Comparison of ENCODE assay signal across 8 cellular contexts in the genomic region with DNA sequence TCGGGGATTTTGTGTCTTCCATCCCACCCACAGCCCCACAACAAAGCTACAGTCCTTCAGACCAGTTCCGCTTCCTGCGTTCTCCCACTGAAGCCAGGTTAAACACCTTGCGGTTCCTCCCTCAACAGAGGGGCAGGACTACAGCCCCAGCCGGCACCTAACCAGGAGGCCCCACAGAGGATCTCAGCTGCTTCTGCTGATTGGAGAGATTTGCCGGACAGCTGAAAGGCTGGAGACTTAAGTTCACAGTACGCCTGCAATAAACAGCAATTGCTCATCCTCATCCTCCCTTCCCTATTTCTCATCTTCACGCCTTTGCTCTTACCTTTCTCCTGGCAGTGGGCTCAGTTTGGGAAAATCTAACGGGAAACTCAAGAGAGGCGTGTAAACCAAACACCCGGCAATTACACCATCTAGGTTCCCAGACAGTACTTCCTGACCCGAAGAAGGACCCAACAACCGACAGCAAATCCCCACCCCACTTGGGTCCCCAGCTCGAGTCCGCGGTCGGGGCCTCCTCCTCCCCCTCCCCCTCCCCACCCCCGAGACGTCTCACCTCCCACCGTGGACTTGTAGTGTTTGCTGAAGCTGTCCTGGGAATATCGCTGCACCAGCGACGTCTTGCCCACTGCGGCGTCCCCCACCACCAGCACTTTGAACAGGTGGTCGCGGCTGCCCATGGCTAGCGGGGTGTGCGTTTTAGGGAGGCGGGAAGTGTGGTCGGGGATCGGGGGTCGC. TPM values are rescaled to one million over a fixed set of nuclear protein-coding genes. Genes with fewer than 3 reads are reported as not detected.
A peak's percentile ranks its signal among the peaks of the same experiment; 100 is the strongest.
DNase-seq lines count a peak whose midpoint lies in the region; ATAC-seq, FAIRE-seq and TF ChIP-seq lines count a peak whose summit lies in the region.

No MANE protein-coding gene starts in this region.

- no peak for TF ChIP-seq POLR2A in K562 (conservative IDR thresholded peaks at IDR 0.05)

- no peak for TF ChIP-seq CTCF in K562 (IDR thresholded peaks at IDR 0.05 in 2 of 3, conservative IDR thresholded peaks at IDR 0.05 in 1 of 3; ENCODE audit: insufficient read depth in 2 of 3, low read depth in 1 of 3, low read length in 3 of 3)

- 13% methylated on average over 27 of the region's 33 CpGs for WGBS in K562 (ENCODE audit: insufficient coverage, low coverage, missing lambda C conversion rate)

- TF ChIP-seq EP300 in K562 (IDR thresholded peaks at IDR 0.05; ENCODE audit: low read length) = no peak

- H3K27me3 ChIP-seq in H7 (ENCODE audit: control insufficient read depth, insufficient read depth, low read length) (peaks cover 23% of the 10 kb centered on the region), K562 (ENCODE audit: control insufficient read depth in 2 of 2, insufficient read depth in 2 of 2, low read length in 2 of 2) (no peaks in the 10 kb centered on the region; a peak in 1 of 5 replicates)

- H2AFZ ChIP-seq in K562 (ENCODE audit: low read depth, low read length) = peak overlapping the region; percentile 95

- CTCF ChIA-PET in K562 (lab: Yijun Ruan, JAX; ENCODE audit: low intra/inter-chr PET ratio) = no interaction called here

- intact Hi-C loops in K562 (cut with micrococcal nuclease) = no loop called here

- POLR2A ChIA-PET in K562 (lab: Yijun Ruan, JAX) = interaction anchor here (0.6 to 3.0 kb wide), 16 partner anchors 9 to 142 kb away, joined by 3 to 12 read pairs (median 4); a partner anchor contains a TSS

- no peaks in the 10 kb centered on the region for H3K9me1 ChIP-seq in K562 (ENCODE audit: control insufficient read depth, insufficient read depth, low read length)

- peak overlapping the region; percentile 72 to 94; a peak in 3 of 4 replicates for H3K9ac ChIP-seq in K562 (ENCODE audit: insufficient read depth in 1 of 2, low read depth in 2 of 2, low read length in 2 of 2)

- H3K36me3 ChIP-seq in H7 (replicated peaks; ENCODE audit: control insufficient read depth, insufficient read depth, low read length) (no peaks in the 10 kb centered on the region), K562 (ENCODE audit: control insufficient read depth, insufficient read depth, low read length) (no peaks in the 10 kb centered on the region)

- no peaks in the 10 kb centered on the region for H3K79me2 ChIP-seq in K562 (ENCODE audit: control insufficient read depth, insufficient read depth, low read length)

- in situ Hi-C loops in K562 (cut with MboI) = no loop called here

- ATAC-seq in K562 = peak; percentile 74
- ATAC-seq in GM21390 (IDR thresholded peaks at IDR 0.05; ENCODE audit: unreplicated experiment) = no peak

- H4K20me1 ChIP-seq in K562 (replicated peaks; ENCODE audit: control insufficient read depth, insufficient read depth, low read length) = no peaks in the 10 kb centered on the region

- H3K4me3 ChIP-seq in H7 (ENCODE audit: insufficient read depth, low read depth, low read length) (peak overlapping the region; percentile 78), K562 (peak overlapping the region; percentile 59)

- H3K9me3 ChIP-seq in K562 (replicated peaks; ENCODE audit: control insufficient read depth, insufficient read depth, low read depth, low read length) = 0 out of 2 replicates have a peak, but pooled peaks cover 4% of the 10 kb centered on the region

- peak; percentile 30 for DNase-seq in CD1c-positive myeloid dendritic cell (ENCODE audit: extremely low spot score)
- peak; percentile 79 for DNase-seq in H7
- peak; percentile 38 for DNase-seq in SW480 (ENCODE audit: low spot score)
- DNase-seq in K562 (ENCODE audit: extremely low read depth in 1 of 4, low spot score in 3 of 4) = peak; percentile 56 to 65 (median 61)
- DNase-seq in kidney tubule cell (ENCODE audit: low spot score) = peak; percentile 52
- peak; percentile 27 for DNase-seq in stimulated activated CD4-positive, alpha-beta T cell treated with anti-CD3 and anti-CD28 coated beads, Interleukin-4, amount 100 ng/mL, for 1 hour
- DNase-seq in NCI-H1694 (lab: John Stamatoyannopoulos, UW) = no peak

- H3K27ac ChIP-seq in K562 (ENCODE audit: extremely low read depth, low read depth, low read length) = 0 out of 3 replicates have a peak overlapping the region, but pooled peaks have one; percentile 26

- TF ChIP-seq RAD21 in K562 (CRISPR knock-in tag; conservative IDR thresholded peaks at IDR 0.05 in 1 of 2, IDR thresholded peaks at IDR 0.05 in 1 of 2) = no peak

- peaks cover 8 to 9% of the 10 kb centered on the region in 2 experiments; a peak in 4 of 5 replicates for H3K4me1 ChIP-seq in K562 (replicated peaks in 1 of 2; ENCODE audit: control insufficient read depth in 2 of 2, insufficient read depth in 2 of 2, low read length in 2 of 2)

- peak; percentile 77 for FAIRE-seq in K562 (lab: Jason Lieb, UNC)

- BruUV-seq in K562 (replicated peaks; lab: Mats Ljungman, UMichigan) = no TSS peak

- peak overlapping the region; percentile 89 for H3K4me2 ChIP-seq in K562 (ENCODE audit: insufficient read depth, low read length)

TF ChIP-seq in K562, 482 proteins besides CTCF, POLR2A, EP300 and RAD21 (continues in another document):
- TF ChIP-seq SPI1 (IDR thresholded peaks at IDR 0.05; ENCODE audit: borderline replicate concordance, low read depth, low read length) = 0 out of 2 replicates have a peak, but pooled peaks have one; percentile 16

RNA-seq across cellular contexts. Expression of a gene that starts 0.8 kb away (rescaled TPM):
- total RNA-seq in H7 (2014; rRNA removed; shearing (Covaris generic)) = 7.6 and 10.7 TPM in 2 replicates
- 9.7 and 12.5 TPM in 2 replicates for total RNA-seq in K562 (2011; cell fraction: chromatin; rRNA removed; ENCODE audit: low replicate concordance)
- total RNA-seq in K562 (2011; cell fraction: nucleolus; rRNA removed) = 7.2 and 7.7 TPM in 2 replicates
- 8.9 and 11.8 TPM in 2 replicates for total RNA-seq in K562 (2011; cell fraction: nucleoplasm; rRNA removed)
- 6.9 and 7.7 TPM in 2 replicates for total RNA-seq in K562 (2014; rRNA removed)
- 8.5 and 10.2 TPM in 2 replicates for total RNA-seq in K562 (2014; rRNA removed; fragmentation: Illumina TruSeq; extraction: Trizol)
- total RNA-seq in K562 (2015; rRNA removed; fragmentation: Illumina TruSeq; extraction: Trizol) = 9.9 and 11.5 TPM in 2 replicates
- total RNA-seq in K562 (2021) = 7.8 and 8.0 TPM in 2 replicates
- 9.9 and 17.6 TPM in 2 replicates for polyA plus RNA-seq in K562 (2011; rRNA removed)
- polyA plus RNA-seq in K562 (2011; cell fraction: cytosol; rRNA removed) = 11.0 and 14.5 TPM in 2 replicates
- polyA plus RNA-seq in K562 (2011; cell fraction: nucleus; rRNA removed) = 7.4 and 13.4 TPM in 2 replicates
- polyA plus RNA-seq in K562 (2012) = 11.1 and 11.3 TPM in 2 replicates
- polyA plus RNA-seq in K562 (2014; fragmentation: Illumina TruSeq; extraction: Trizol) = 11.1 and 13.9 TPM in 2 replicates
- polyA plus RNA-seq in K562 (2014; fragmentation: Nextera tagmentation; extraction: Ambion mirVana) = 1 to 10 TPM; 6.3 to 7.5 TPM
- polyA plus RNA-seq in K562 (2014; rRNA removed) = 7.2 and 10.8 TPM in 2 replicates
- polyA minus RNA-seq in K562 (2011; rRNA and poly(A)+ RNA removed) = 6.1 and 11.9 TPM in 2 replicates
- 3.5 and 7.2 TPM in 2 replicates for polyA minus RNA-seq in K562 (2011; cell fraction: cytosol; rRNA and poly(A)+ RNA removed)
- 4.1 and 4.8 TPM in 2 replicates for polyA minus RNA-seq in K562 (2011; cell fraction: nucleus; rRNA and poly(A)+ RNA removed)

RNA-seq across cellular contexts. Expression of a gene that starts 24.5 kb away (rescaled TPM):
- total RNA-seq in H7 (2014; rRNA removed; shearing (Covaris generic)) = 300 and 371 TPM in 2 replicates
- total RNA-seq in K562 (2011; cell fraction: chromatin; rRNA removed; ENCODE audit: low replicate concordance) = 27.6 and 204 TPM in 2 replicates
- 10.8 and 27.2 TPM in 2 replicates for total RNA-seq in K562 (2011; cell fraction: nucleolus; rRNA removed)
- total RNA-seq in K562 (2011; cell fraction: nucleoplasm; rRNA removed) = 57.1 and 92.6 TPM in 2 replicates
- total RNA-seq in K562 (2014; rRNA removed) (81.9 and 87.5 TPM in 2 replicates), K562 (2014; rRNA removed; fragmentation: Illumina TruSeq; extraction: Trizol) (232 and 280 TPM in 2 replicates), K562 (2015; rRNA removed; fragmentation: Illumina TruSeq; extraction: Trizol) (236 and 244 TPM in 2 replicates), K562 (2021) (201 and 216 TPM in 2 replicates)
- polyA plus RNA-seq in K562 (2011; rRNA removed) (117 and 149 TPM in 2 replicates), K562 (2014; fragmentation: Illumina TruSeq; extraction: Trizol) (167 and 177 TPM in 2 replicates), K562 (2014; fragmentation: Nextera tagmentation; extraction: Ambion mirVana) (10 to 100 TPM; 66.7 to 83.4 TPM), K562 (2014; rRNA removed) (94.4 and 95.1 TPM in 2 replicates)
- polyA plus RNA-seq in K562 (2011; cell fraction: cytosol; rRNA removed) = 32.1 and 83.7 TPM in 2 replicates
- polyA plus RNA-seq in K562 (2011; cell fraction: nucleus; rRNA removed) = 19.9 and 37.5 TPM in 2 replicates
- polyA plus RNA-seq in K562 (2012) = 80.3 and 120 TPM in 2 replicates
- 303 and 322 TPM in 2 replicates for polyA minus RNA-seq in K562 (2011; rRNA and poly(A)+ RNA removed)
- polyA minus RNA-seq in K562 (2011; cell fraction: cytosol; rRNA and poly(A)+ RNA removed) = 85.8 and 115 TPM in 2 replicates
- 23.7 and 70.9 TPM in 2 replicates for polyA minus RNA-seq in K562 (2011; cell fraction: nucleus; rRNA and poly(A)+ RNA removed)

RNA-seq across cellular contexts. Expression of a gene that starts 38.6 kb away (rescaled TPM):
- 23.3 and 23.5 TPM in 2 replicates for total RNA-seq in H7 (2014; rRNA removed; shearing (Covaris generic))
- 37.1 and 52.9 TPM in 2 replicates for total RNA-seq in K562 (2011; cell fraction: chromatin; rRNA removed; ENCODE audit: low replicate concordance)
- 32.9 and 38.7 TPM in 2 replicates for total RNA-seq in K562 (2011; cell fraction: nucleolus; rRNA removed)
- 41.1 and 61.4 TPM in 2 replicates for total RNA-seq in K562 (2011; cell fraction: nucleoplasm; rRNA removed)
- total RNA-seq in K562 (2014; rRNA removed) (6.8 and 7.7 TPM in 2 replicates), K562 (2014; rRNA removed; fragmentation: Illumina TruSeq; extraction: Trizol) (13.4 and 13.5 TPM in 2 replicates), K562 (2015; rRNA removed; fragmentation: Illumina TruSeq; extraction: Trizol) (8.0 and 8.4 TPM in 2 replicates), K562 (2021) (17.2 and 20.5 TPM in 2 replicates)
- polyA plus RNA-seq in K562 (2011; rRNA removed) (23.2 and 29.3 TPM in 2 replicates), K562 (2014; fragmentation: Illumina TruSeq; extraction: Trizol) (21.0 and 26.8 TPM in 2 replicates), K562 (2014; fragmentation: Nextera tagmentation; extraction: Ambion mirVana) (1 to 10 TPM; 4.1 to 5.5 TPM), K562 (2014; rRNA removed) (11.4 and 12.2 TPM in 2 replicates)
- 21.8 and 23.3 TPM in 2 replicates for polyA plus RNA-seq in K562 (2011; cell fraction: cytosol; rRNA removed)
- polyA plus RNA-seq in K562 (2011; cell fraction: nucleus; rRNA removed) = 32.7 and 46.6 TPM in 2 replicates
- polyA plus RNA-seq in K562 (2012) = 10.0 and 11.9 TPM in 2 replicates
- 15.4 and 21.7 TPM in 2 replicates for polyA minus RNA-seq in K562 (2011; rRNA and poly(A)+ RNA removed)
- 8.3 and 13.1 TPM in 2 replicates for polyA minus RNA-seq in K562 (2011; cell fraction: cytosol; rRNA and poly(A)+ RNA removed)
- 9.1 and 9.7 TPM in 2 replicates for polyA minus RNA-seq in K562 (2011; cell fraction: nucleus; rRNA and poly(A)+ RNA removed)
